In the genomic region with DNA sequence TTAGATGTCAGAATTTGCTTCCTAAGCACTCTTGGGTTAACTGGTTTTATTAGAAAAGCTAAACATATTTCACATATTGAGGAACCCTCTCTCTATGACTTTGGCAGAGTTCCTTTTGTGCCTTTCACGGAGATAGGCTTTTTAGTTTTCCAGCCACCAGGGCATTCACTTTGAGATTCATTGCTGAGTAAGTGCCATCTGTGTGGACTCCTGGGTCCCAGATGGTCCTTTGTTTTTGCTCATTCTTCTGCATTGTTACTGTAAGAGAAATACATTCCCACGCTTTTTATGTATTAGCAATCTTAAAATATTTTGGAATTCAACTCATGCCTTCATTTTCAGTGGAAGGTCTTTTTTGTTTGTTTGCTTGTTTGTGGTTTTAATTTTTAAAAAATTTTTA, we compare ENCODE assay signal across 34 cellular contexts.
"Had no signal": no experiment of that assay in that cellular context is flagged by ENCODE, and none has a peak within 500 bp of the region (broad histone marks: within the 10 kb centered on the region; RNA-seq: fewer than 3 reads in every experiment).

No MANE protein-coding gene starts in this region.

- FAIRE-seq: astrocyte, bronchial epithelial cell had no signal

- DNase-seq: activated B cell treated with CpG ODN at 0.5 μM for 24 hours; activated CD4-positive, alpha-beta memory T cell treated with anti-CD3 and anti-CD28 coated beads for 36 hours; activated CD4-positive, alpha-beta T cell treated with anti-CD3 and anti-CD28 coated beads for 4 hours; activated CD4-positive, alpha-beta T cell treated with anti-CD3 and anti-CD28 coated beads, Interleukin-2, amount 50 U/mL, for 1 hour; activated CD4-positive, CD25-positive, alpha-beta regulatory T cell treated with anti-CD3 and anti-CD28 coated beads, Interleukin-2, amount 50 U/mL, for 72 hours; activated CD8-positive, alpha-beta memory T cell treated with anti-CD3 and anti-CD28 coated beads, Interleukin-2, amount 50 U/mL, for 4 hours; activated gamma-delta T cell treated with Interleukin-2 at 50 U/mL for 16 hours; activated naive CD4-positive, alpha-beta T cell treated with anti-CD3 and anti-CD28 coated beads for 36 hours; activated T-cell treated with anti-CD3 and anti-CD28 coated beads for 4 hours; activated T-cell treated with anti-CD3 and anti-CD28 coated beads, Interleukin-2, amount 50 U/mL, for 4 hours; adrenal gland; body of pancreas; caudate nucleus; Karpas-422; KBM-7; MM.1S; MV-4-11; NCI-H1092; NCI-H1436 treated with DMSO at 0.1 percent for 48 hours; NCI-H1694 treated with DMSO at 0.1 percent for 48 hours; NCI-H2029; NCI-H2227 treated with DMSO at 0.1 percent for 48 hours; NCI-H524 treated with DMSO at 0.1 percent for 48 hours; NCI-H748 treated with DMSO at 0.1 percent for 48 hours; NK-92 treated with Interleukin-12 subunit alpha and Interleukin-12 subunit beta, amount 100 ng/mL, for 24 hours; PC-3; Peyer's patch; SIG-M5; SW 1271; T-helper 1 cell; T-helper 2 cell; T-helper 9 cell had no signal
